8 cellular contexts compared by ENCODE assay signal in genomic region chr7:155598810-155599210, GRCh38. TPM values are rescaled to one million over a fixed set of nuclear protein-coding genes. Genes with fewer than 3 reads are reported as not detected.
DNase-seq lines count a peak whose midpoint lies in the region; ATAC-seq and TF ChIP-seq lines count a peak whose summit lies in the region.

No MANE protein-coding gene starts in this region.

- no peaks in the 10 kb centered on the region for H3K36me3 Mint-ChIP-seq in endothelial cell (ENCODE audit: low read depth, unreplicated experiment)

- H3K4me3 Mint-ChIP-seq in endothelial cell (ENCODE audit: unreplicated experiment) = no peak overlapping the region

- H3K4me1 Mint-ChIP-seq in endothelial cell (ENCODE audit: unreplicated experiment) = peaks cover 14% of the 10 kb centered on the region

- intact Hi-C loops in mucosa of descending colon (cut with DNase I, micrococcal nuclease) = loop anchor here (10.0 kb wide), 2 partner anchors 136 to 166 kb away; no protein-coding TSS in a partner anchor

- DNase-seq in 8988T (peak; percentile 39), NK-92 (lab: John Stamatoyannopoulos, UW; ENCODE audit: unreplicated experiment) (peak; percentile 12), endothelial cell (ENCODE audit: low spot score) (peak; percentile 92), mucosa of descending colon (peak; percentile 73 to 97 (median 89))
- DNase-seq in activated CD8-positive, alpha-beta memory T cell treated with anti-CD3 and anti-CD28 coated beads, Interleukin-2, amount 50 U/mL, for 24 hours (ENCODE audit: extremely low read depth) = peak; percentile 75
- DNase-seq in stimulated activated CD8-positive, alpha-beta memory T cell treated with anti-CD3 and anti-CD28 coated beads, Interleukin-4, amount 100 ng/mL, for 24 hours (ENCODE audit: low read depth) = peak; percentile 74

- peaks cover 2% of the 10 kb centered on the region for H3K27me3 Mint-ChIP-seq in endothelial cell (ENCODE audit: unreplicated experiment)

- ATAC-seq in GM18502 (IDR thresholded peaks at IDR 0.05; ENCODE audit: poor library complexity, unreplicated experiment) = peak; percentile 79
- peak; percentile 86 for ATAC-seq in HG03565 (IDR thresholded peaks at IDR 0.05; ENCODE audit: unreplicated experiment)
- peak; percentile 90 for ATAC-seq in mucosa of descending colon

- no peaks in the 10 kb centered on the region for H3K9me3 Mint-ChIP-seq in endothelial cell (ENCODE audit: unreplicated experiment)

- H3K27ac Mint-ChIP-seq in endothelial cell (ENCODE audit: unreplicated experiment) = no peak overlapping the region

- TF ChIP-seq CTCF in endothelial cell (IDR thresholded peaks at IDR 0.05; ENCODE audit: unreplicated experiment) (peak; percentile 98), mucosa of descending colon (IDR thresholded peaks at IDR 0.05) (peak; percentile 93)

- H3K4me3 ChIP-seq in mucosa of descending colon = no peak overlapping the region

- H3K36me3 ChIP-seq in mucosa of descending colon (ENCODE audit: low read depth) = no peaks in the 10 kb centered on the region

- H3K4me1 ChIP-seq in mucosa of descending colon (ENCODE audit: low read depth) = peaks cover 5% of the 10 kb centered on the region

- H3K9me3 ChIP-seq in mucosa of descending colon = no peaks in the 10 kb centered on the region

RNA-seq across cellular contexts. Expression of gene RBM33, which starts 45.7 kb away (rescaled TPM):
- 65.3 TPM for total RNA-seq in endothelial cell (ENCODE audit: unreplicated experiment)
- total RNA-seq in mucosa of descending colon = 10 to 100 TPM; 59.9 to 75.8 (median 69.8) TPM

RNA-seq across cellular contexts. Expression of gene CNPY1, which starts 52.5 kb away (rescaled TPM):
- total RNA-seq in endothelial cell (ENCODE audit: unreplicated experiment) (not detected), mucosa of descending colon (not detected)

Comparison
In these comparisons a context has a peak if more than half of its experiments do, and no peak if none do; other contexts are left out.
1. DNase-seq: peak in every context shown above with its lines; median percentile 92 in endothelial cell; 89 in mucosa of descending colon; 75 in activated CD8-positive, alpha-beta memory T cell treated with anti-CD3 and anti-CD28 coated beads, Interleukin-2, amount 50 U/mL, for 24 hours; 74 in stimulated activated CD8-positive, alpha-beta memory T cell treated with anti-CD3 and anti-CD28 coated beads, Interleukin-4, amount 100 ng/mL, for 24 hours; 39 in 8988T; 12 in NK-92.